In genomic region chr16:78992001-78992400, GRCh38 we compare ENCODE assay signal across 7 cellular contexts.
"Had no signal": no experiment of that assay in that cellular context is flagged by ENCODE, and none has a peak within 500 bp of the region (broad histone marks: within the 10 kb centered on the region; RNA-seq: fewer than 3 reads in every experiment).

No MANE protein-coding gene starts in this region.

- H3K4me3 ChIP-seq: GM23338 had no signal

- FAIRE-seq: H1, H54, HTR-8/SVneo had no signal

- H3K36me3 Mint-ChIP-seq: IgD-negative memory B cell had no signal

- H3K27ac Mint-ChIP-seq: GM23338, IgD-negative memory B cell had no signal

- H2AFZ ChIP-seq: GM23338 had no signal

- DNase-seq: H9, HCEC 1CT had no signal

- H3K4me3 Mint-ChIP-seq: GM23338, H9 had no signal

- ATAC-seq: GM23338 had no signal

- H3K9me3 Mint-ChIP-seq: GM23338, H9, IgD-negative memory B cell had no signal

- H3K27me3 Mint-ChIP-seq: IgD-negative memory B cell had no signal

- H3K4me2 ChIP-seq: GM23338 had no signal
